22 cellular contexts compared by ENCODE assay signal in the genomic region with DNA sequence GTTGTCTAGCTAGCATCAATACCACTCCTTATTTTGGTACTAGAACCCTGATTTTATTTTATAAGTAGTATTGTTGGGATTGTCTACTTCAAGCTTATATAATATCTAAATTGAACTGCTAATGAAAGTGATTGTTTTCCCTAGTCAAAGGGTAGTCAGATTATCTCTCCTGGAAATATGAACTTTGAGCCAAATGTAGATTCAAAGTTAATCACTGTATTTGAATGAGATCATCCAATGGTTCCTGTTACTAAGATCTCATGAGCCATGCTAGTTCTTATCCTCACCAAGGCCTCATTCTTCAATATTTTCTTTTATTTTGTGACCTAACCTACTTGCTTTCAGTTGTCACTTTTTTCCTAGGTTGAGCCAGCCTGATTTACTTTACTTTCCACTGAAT.
"Had no signal": no experiment of that assay in that cellular context is flagged by ENCODE, and none has a peak within 500 bp of the region (broad histone marks: within the 10 kb centered on the region; RNA-seq: fewer than 3 reads in every experiment).

No MANE protein-coding gene starts in this region.

- H3K27me3 Mint-ChIP-seq: activated CD4-positive, alpha-beta memory T cell treated with anti-CD3 and anti-CD28 coated beads, Interleukin-2, amount 10 ng/mL, durations not matched to agents 7 days and 5 days; activated CD4-positive, alpha-beta T cell treated with anti-CD3 and anti-CD28 coated beads for 36 hours; activated naive CD8-positive, alpha-beta T cell; activated T-helper 17 cell treated with anti-CD3 and anti-CD28 coated beads, Interleukin-2, amount 50 U/mL, for 72 hours had no signal

- H3K9me3 Mint-ChIP-seq: activated CD4-positive, alpha-beta memory T cell treated with anti-CD3 and anti-CD28 coated beads, Interleukin-2, amount 10 ng/mL, durations not matched to agents 7 days and 5 days; activated T-helper 17 cell treated with anti-CD3 and anti-CD28 coated beads, Interleukin-2, amount 50 U/mL, for 72 hours had no signal

- H3K36me3 Mint-ChIP-seq: activated naive CD8-positive, alpha-beta T cell had no signal

- H3K36me3 ChIP-seq: brain microvascular endothelial cell, cardiac muscle cell, WERI-Rb-1 had no signal

- H3K27ac Mint-ChIP-seq: activated CD4-positive, alpha-beta memory T cell treated with anti-CD3 and anti-CD28 coated beads, Interleukin-2, amount 10 ng/mL, durations not matched to agents 7 days and 5 days; activated CD4-positive, alpha-beta T cell treated with anti-CD3 and anti-CD28 coated beads for 36 hours; activated naive CD4-positive, alpha-beta T cell treated with anti-CD3 and anti-CD28 coated beads for 36 hours; activated naive CD8-positive, alpha-beta T cell; activated T-helper 17 cell treated with anti-CD3 and anti-CD28 coated beads, Interleukin-2, amount 50 U/mL, for 72 hours had no signal

- H3K4me3 Mint-ChIP-seq: activated CD4-positive, alpha-beta memory T cell treated with anti-CD3 and anti-CD28 coated beads, Interleukin-2, amount 10 ng/mL, durations not matched to agents 7 days and 5 days; activated CD4-positive, alpha-beta T cell treated with anti-CD3 and anti-CD28 coated beads for 36 hours; activated naive CD4-positive, alpha-beta T cell treated with anti-CD3 and anti-CD28 coated beads for 36 hours; activated naive CD8-positive, alpha-beta T cell; activated T-helper 17 cell treated with anti-CD3 and anti-CD28 coated beads, Interleukin-2, amount 50 U/mL, for 72 hours had no signal

- H3K4me3 ChIP-seq: cardiac muscle cell had no signal

- DNase-seq: activated CD4-positive, alpha-beta memory T cell treated with anti-CD3 and anti-CD28 coated beads, Interleukin-2, amount 10 ng/mL, durations not matched to agents 7 days and 5 days; activated CD4-positive, alpha-beta T cell treated with anti-CD3 and anti-CD28 coated beads for 36 hours; activated CD4-positive, alpha-beta T cell treated with anti-CD3 and anti-CD28 coated beads, Interleukin-2, amount 50 U/mL, for 1 hour; activated gamma-delta T cell; activated naive CD4-positive, alpha-beta T cell treated with anti-CD3 and anti-CD28 coated beads for 36 hours; activated T-cell treated with anti-CD3 and anti-CD28 coated beads for 4 hours; activated T-cell treated with anti-CD3 and anti-CD28 coated beads, Interleukin-2, amount 50 U/mL, for 48 hours; amygdala; brain microvascular endothelial cell; NCI-H1105 treated with DMSO at 0.1 percent for 48 hours; NCI-H1436 treated with DMSO at 0.1 percent for 48 hours; NCI-H187; NCI-H2081; NCI-H510A treated with DMSO at 0.1 percent for 48 hours; NCI-H69; NK-92 treated with Interleukin-12 subunit alpha and Interleukin-12 subunit beta, amount 100 ng/mL, for 24 hours; SIG-M5; T-helper 1 cell; WERI-Rb-1 had no signal

- H3K27ac ChIP-seq: brain microvascular endothelial cell, cardiac muscle cell, WERI-Rb-1 had no signal

- ATAC-seq: activated CD4-positive, alpha-beta T cell treated with anti-CD3 and anti-CD28 coated beads for 36 hours; activated T-helper 17 cell treated with anti-CD3 and anti-CD28 coated beads, Interleukin-2, amount 50 U/mL, for 72 hours had no signal

- H3K27me3 ChIP-seq: brain microvascular endothelial cell, cardiac muscle cell had no signal

- H3K4me1 Mint-ChIP-seq: activated CD4-positive, alpha-beta memory T cell treated with anti-CD3 and anti-CD28 coated beads, Interleukin-2, amount 10 ng/mL, durations not matched to agents 7 days and 5 days; activated CD4-positive, alpha-beta T cell treated with anti-CD3 and anti-CD28 coated beads for 36 hours; activated T-helper 17 cell treated with anti-CD3 and anti-CD28 coated beads, Interleukin-2, amount 50 U/mL, for 72 hours had no signal
